In genomic region chr19:14570864-14571527, GRCh38 we compare ENCODE assay signal across 9 cellular contexts. TPM values are rescaled to one million over a fixed set of nuclear protein-coding genes. Genes with fewer than 3 reads are reported as not detected.
DNase-seq lines count a peak whose midpoint lies in the region; ATAC-seq, FAIRE-seq and TF ChIP-seq lines count a peak whose summit lies in the region.
"Had no signal": no experiment of that assay in that cellular context is flagged by ENCODE, and none has a peak within 500 bp of the region (broad histone marks: within the 10 kb centered on the region; RNA-seq: fewer than 3 reads in every experiment).

No MANE protein-coding gene starts in this region.

- no peaks in the 10 kb centered on the region for H3K9me3 ChIP-seq in sigmoid colon

- H3K27me3 ChIP-seq in sigmoid colon: no peaks in the 10 kb centered on the region

- CTCF ChIA-PET in T-cell (lab: Charles Lee): interaction anchor here in 1 of 2 donors (1.9 to 4.2 kb wide), 2 partner anchors 15 to 116 kb away, joined by 4 to 56 read pairs; no protein-coding TSS in a partner anchor

- POLR2A ChIA-PET in T-cell (lab: Charles Lee): interaction anchor here in 1 of 2 donors (1.0 kb wide), 1 partner anchor 119 kb away, joined by 3 read pairs; the partner anchor contains the start of gene ZNF333

- H3K4me3 ChIP-seq in GM08714 (ENCODE audit: low read length): peak overlapping the region; percentile 80
- H3K4me3 ChIP-seq in fibroblast of villous mesenchyme (ENCODE audit: low read depth, low read length): peak overlapping the region; percentile 73
- H3K4me3 ChIP-seq in sigmoid colon: peak overlapping the region; percentile 63 to 94 (median 82)

- intact Hi-C loops in sigmoid colon (cut with DNase I): no loop called here

- FAIRE-seq in RCC 7860 (lab: Jason Lieb, UNC): no peak

- peak overlapping the region; percentile 92 to 93 for H3K27ac Mint-ChIP-seq in T-cell

- no peaks in the 10 kb centered on the region for H3K9me3 Mint-ChIP-seq in T-cell

- peaks cover 44 to 54% (median 46%) of the 10 kb centered on the region in 3 donors for H3K4me1 Mint-ChIP-seq in T-cell

- TF ChIP-seq POLR2A in sigmoid colon (IDR thresholded peaks at IDR 0.05): no peak

- H3K4me1 ChIP-seq in sigmoid colon: peaks cover 0 to 38% (median 36%) of the 10 kb centered on the region in 4 donors

- DNase-seq in T-cell: no peak
- DNase-seq in fibroblast of villous mesenchyme (ENCODE audit: low read depth): no peak
- no peak for DNase-seq in sigmoid colon
- no peak for DNase-seq in RCC 7860 (ENCODE audit: low spot score)
- DNase-seq in central memory CD4-positive, alpha-beta T cell: no peak
- no peak for DNase-seq in RKO (ENCODE audit: low spot score)

- no peak for TF ChIP-seq EP300 in sigmoid colon (IDR thresholded peaks at IDR 0.05)

- no peaks in the 10 kb centered on the region for H3K27me3 Mint-ChIP-seq in T-cell

- ATAC-seq in T-cell (replicated peaks in 1 of 4) (no peak), GM21423 (IDR thresholded peaks at IDR 0.05; ENCODE audit: unreplicated experiment) (no peak)

- 24 to 46% methylated on average over 22 of the region's 22 CpGs for WGBS in sigmoid colon, 2 donors

- H3K36me3 ChIP-seq in sigmoid colon: peaks cover 0 to 14% (median 5%) of the 10 kb centered on the region in 4 donors

- no peak for TF ChIP-seq CTCF in fibroblast of villous mesenchyme (IDR thresholded peaks at IDR 0.05; ENCODE audit: insufficient read depth, low read depth, low read length)
- no peak for TF ChIP-seq CTCF in sigmoid colon (IDR thresholded peaks at IDR 0.05)

- peaks cover 7% of the 10 kb centered on the region for H3K36me3 Mint-ChIP-seq in T-cell

- H3K27ac ChIP-seq in sigmoid colon: peak overlapping the region; percentile 70 to 87 (median 83)

- H3K4me3 Mint-ChIP-seq in T-cell: peak overlapping the region; percentile 94 to 95 (median 94)

RNA-seq across cellular contexts. Expression of gene NDUFB7, which starts 0.9 kb away (rescaled TPM):
- 100 to 1,000 TPM in 1 of 5 donors, 10 to 100 TPM in 4; 47.9 to 112 (median 90.4) TPM for total RNA-seq in T-cell
- 216 and 357 TPM in 2 replicates for total RNA-seq in fibroblast of villous mesenchyme
- total RNA-seq in sigmoid colon: 100 to 1,000 TPM; 475 to 652 (median 564) TPM
- 100 to 1,000 TPM; 601 to 853 (median 808) TPM for polyA plus RNA-seq in sigmoid colon

RNA-seq across cellular contexts. Expression of gene CLEC17A, which starts 11.9 kb away (rescaled TPM):
- total RNA-seq in T-cell (1 to 10 TPM in 3 of 5 donors, under 1 TPM in 2; 0.40 to 5.2 (median 1.1) TPM), fibroblast of villous mesenchyme (not detected in 2 replicates), sigmoid colon (not detected)
- 10 to 100 TPM in 1 of 3 donors, not detected in 2; 13.7 TPM for polyA plus RNA-seq in sigmoid colon
- total RNA-seq: RPMI7951 had no signal

RNA-seq across cellular contexts. Expression of gene TECR, which starts 41.6 kb away (rescaled TPM):
- total RNA-seq in T-cell (100 to 1,000 TPM; 137 to 207 (median 171) TPM), fibroblast of villous mesenchyme (27.4 and 32.0 TPM in 2 replicates), sigmoid colon (10 to 100 TPM; 20.6 to 34.2 (median 30.0) TPM)
- polyA plus RNA-seq in sigmoid colon: 100 to 1,000 TPM in 1 of 3 donors, 10 to 100 TPM in 2; 32.4 to 139 (median 37.2) TPM

RNA-seq across cellular contexts. Expression of gene DNAJB1, which starts 52.8 kb away (rescaled TPM):
- total RNA-seq in T-cell: 100 to 1,000 TPM; 158 to 575 (median 165) TPM
- total RNA-seq in fibroblast of villous mesenchyme: 78.0 and 99.3 TPM in 2 replicates
- 10 to 100 TPM; 44.6 to 69.3 (median 51.9) TPM for total RNA-seq in sigmoid colon
- 100 to 1,000 TPM in 1 of 3 donors, 10 to 100 TPM in 2; 70.9 to 118 (median 77.6) TPM for polyA plus RNA-seq in sigmoid colon
